In genomic region chr21:46151989-46152938, GRCh38 we compare ENCODE assay signal across 12 cellular contexts. TPM values are rescaled to one million over a fixed set of nuclear protein-coding genes. Genes with fewer than 3 reads are reported as not detected.
DNase-seq lines count a peak whose midpoint lies in the region; ATAC-seq and TF ChIP-seq lines count a peak whose summit lies in the region.
"Had no signal": no experiment of that assay in that cellular context is flagged by ENCODE, and none has a peak within 500 bp of the region (broad histone marks: within the 10 kb centered on the region; RNA-seq: fewer than 3 reads in every experiment).

No MANE protein-coding gene starts in this region.

- no peaks in the 10 kb centered on the region for H3K4me1 Mint-ChIP-seq in activated naive CD4-positive, alpha-beta T cell treated with anti-CD3 and anti-CD28 coated beads, Interleukin-2, amount 10 ng/mL, durations not matched to agents 7 days and 5 days
- H3K4me1 Mint-ChIP-seq in type B pancreatic cell (ENCODE audit: unreplicated experiment): peaks cover 5% of the 10 kb centered on the region
- H3K4me1 Mint-ChIP-seq: activated naive CD8-positive, alpha-beta T cell treated with anti-CD3 and anti-CD28 coated beads, Interleukin-2, amount 50 U/mL, for 24 hours; T-cell had no signal

- H3K36me3 Mint-ChIP-seq in activated naive CD4-positive, alpha-beta T cell treated with anti-CD3 and anti-CD28 coated beads, Interleukin-2, amount 10 ng/mL, durations not matched to agents 7 days and 5 days: no peaks in the 10 kb centered on the region
- H3K36me3 Mint-ChIP-seq in type B pancreatic cell: no peaks in the 10 kb centered on the region
- H3K36me3 Mint-ChIP-seq: T-cell had no signal

- no peak overlapping the region for H3K9ac ChIP-seq in colonic mucosa (ENCODE audit: low read depth in 2 of 2, low read length in 2 of 2)

- H3K27me3 ChIP-seq in colonic mucosa: no peaks in the 10 kb centered on the region
- H3K27me3 ChIP-seq: vagina had no signal

- ATAC-seq in HG02938 (IDR thresholded peaks at IDR 0.05; ENCODE audit: unreplicated experiment): no peak

- no peaks in the 10 kb centered on the region for H3K4me1 ChIP-seq in colonic mucosa

- intact Hi-C loops in colonic mucosa (cut with DNase I): no loop called here

- CTCF ChIA-PET in activated naive CD4-positive, alpha-beta T cell treated with anti-CD3 and anti-CD28 coated beads, Interleukin-2, amount 10 ng/mL, durations not matched to agents 7 days and 5 days (lab: Charles Lee): interaction anchor here (0.9 to 2.6 kb wide), 3 partner anchors 9 to 487 kb away, joined by 3 to 12 read pairs (median 4); no protein-coding TSS in a partner anchor

- no peak overlapping the region for H3K27ac ChIP-seq in colonic mucosa

- H3K4me3 Mint-ChIP-seq in activated naive CD4-positive, alpha-beta T cell treated with anti-CD3 and anti-CD28 coated beads, Interleukin-2, amount 10 ng/mL, durations not matched to agents 7 days and 5 days: no peak overlapping the region
- H3K4me3 Mint-ChIP-seq in type B pancreatic cell: no peak overlapping the region
- H3K4me3 Mint-ChIP-seq: activated naive CD8-positive, alpha-beta T cell treated with anti-CD3 and anti-CD28 coated beads, Interleukin-2, amount 50 U/mL, for 24 hours; T-cell had no signal

- no peaks in the 10 kb centered on the region for H3K36me3 ChIP-seq in colonic mucosa
- H3K36me3 ChIP-seq: vagina had no signal

- H3K4me3 ChIP-seq in colonic mucosa: peak overlapping the region; percentile 8

- no peak overlapping the region for H3K27ac Mint-ChIP-seq in activated naive CD4-positive, alpha-beta T cell treated with anti-CD3 and anti-CD28 coated beads, Interleukin-2, amount 10 ng/mL, durations not matched to agents 7 days and 5 days
- H3K27ac Mint-ChIP-seq in type B pancreatic cell: no peak overlapping the region
- H3K27ac Mint-ChIP-seq: activated naive CD8-positive, alpha-beta T cell treated with anti-CD3 and anti-CD28 coated beads, Interleukin-2, amount 50 U/mL, for 24 hours; T-cell had no signal

- no peaks in the 10 kb centered on the region for H3K9me3 Mint-ChIP-seq in activated naive CD4-positive, alpha-beta T cell treated with anti-CD3 and anti-CD28 coated beads, Interleukin-2, amount 10 ng/mL, durations not matched to agents 7 days and 5 days
- H3K9me3 Mint-ChIP-seq in type B pancreatic cell: no peaks in the 10 kb centered on the region
- H3K9me3 Mint-ChIP-seq: activated naive CD8-positive, alpha-beta T cell treated with anti-CD3 and anti-CD28 coated beads, Interleukin-2, amount 50 U/mL, for 24 hours; T-cell had no signal

- no peaks in the 10 kb centered on the region for H3K9me3 ChIP-seq in colonic mucosa
- H3K9me3 ChIP-seq: vagina had no signal

- TF ChIP-seq CTCF in colonic mucosa (IDR thresholded peaks at IDR 0.05) (no peak), type B pancreatic cell (conservative IDR thresholded peaks at IDR 0.05) (no peak)

- peak; percentile 2 for DNase-seq in activated naive CD4-positive, alpha-beta T cell treated with anti-CD3 and anti-CD28 coated beads, Interleukin-2, amount 10 ng/mL, durations not matched to agents 7 days and 5 days
- no peak for DNase-seq in activated naive CD4-positive, alpha-beta T cell (lab: John Stamatoyannopoulos, UW)
- DNase-seq in colonic mucosa (no peak), mesenteric fat pad (ENCODE audit: low spot score) (peak; percentile 86), type B pancreatic cell (ENCODE audit: extremely low spot score, unreplicated experiment) (peak; percentile 50), NCI-H146 treated with DMSO at 0.1 percent for 48 hours (lab: John Stamatoyannopoulos, UW; ENCODE audit: unreplicated experiment) (no peak)
- no peak for DNase-seq in stimulated activated CD8-positive, alpha-beta memory T cell treated with anti-CD3 and anti-CD28 coated beads, Interleukin-4, amount 100 ng/mL, for 48 hours
- DNase-seq: DMS 273 treated with DMSO at 0.1 percent for 48 hours had no signal

- H3K27me3 Mint-ChIP-seq in activated naive CD4-positive, alpha-beta T cell treated with anti-CD3 and anti-CD28 coated beads, Interleukin-2, amount 10 ng/mL, durations not matched to agents 7 days and 5 days: no peaks in the 10 kb centered on the region
- H3K27me3 Mint-ChIP-seq in type B pancreatic cell: no peaks in the 10 kb centered on the region
- H3K27me3 Mint-ChIP-seq: activated naive CD8-positive, alpha-beta T cell treated with anti-CD3 and anti-CD28 coated beads, Interleukin-2, amount 50 U/mL, for 24 hours; T-cell had no signal

RNA-seq across cellular contexts. Expression of gene FTCD, which starts 3.1 kb away (rescaled TPM):
- 1 to 10 TPM in 1 of 2 donors, under 1 TPM in 1; 0.45 to 4.2 TPM for total RNA-seq in colonic mucosa
- 0.32 TPM for total RNA-seq in mesenteric fat pad
- total RNA-seq in type B pancreatic cell (ENCODE audit: low replicate concordance): 26.9 and 45.0 TPM in 2 replicates
- total RNA-seq: vagina had no signal

RNA-seq across cellular contexts. Expression of gene SPATC1L, which starts 32.0 kb away (rescaled TPM):
- total RNA-seq in colonic mucosa (1 to 10 TPM; 6.2 to 6.9 TPM), mesenteric fat pad (5.9 TPM), type B pancreatic cell (ENCODE audit: low replicate concordance) (18.5 and 24.7 TPM in 2 replicates)

RNA-seq across cellular contexts. Expression of gene COL6A2, which starts 54.4 kb away (rescaled TPM):
- total RNA-seq in colonic mucosa (100 to 1,000 TPM in 1 of 2 donors, 10 to 100 TPM in 1; 55.7 to 190 TPM), mesenteric fat pad (735 TPM), type B pancreatic cell (ENCODE audit: low replicate concordance) (23.8 and 114 TPM in 2 replicates)

Comparison
In these comparisons a context has a peak if more than half of its experiments do, and no peak if none do; other contexts are left out.
1. DNase-seq: peak in activated naive CD4-positive, alpha-beta T cell treated with anti-CD3 and anti-CD28 coated beads, Interleukin-2, amount 10 ng/mL, durations not matched to agents 7 days and 5 days (single experiment), mesenteric fat pad (single experiment) and type B pancreatic cell (single experiment); none in activated naive CD4-positive, alpha-beta T cell (0 of 4), colonic mucosa (single experiment), NCI-H146 treated with DMSO at 0.1 percent for 48 hours (single experiment) and stimulated activated CD8-positive, alpha-beta memory T cell treated with anti-CD3 and anti-CD28 coated beads, Interleukin-4, amount 100 ng/mL, for 48 hours (single experiment).